ENCODE assay signal across 1 cellular context in genomic region chr17:2602597-2603017, GRCh38.
TF ChIP-seq lines count a peak whose summit lies in the region.

No MANE protein-coding gene starts in this region.

TF ChIP-seq in GM23338, 12 proteins besides CTCF, POLR2A, EP300 and RAD21 (continued from another document):
- TF ChIP-seq ETS1 (IDR thresholded peaks at IDR 0.05) (no peak), ZNF114 (CRISPR knock-in tag; IDR thresholded peaks at IDR 0.05) (no peak), ZNF331 (CRISPR knock-in tag; IDR thresholded peaks at IDR 0.05; ENCODE audit: low read depth) (no peak), STAT1 (IDR thresholded peaks at IDR 0.05; ENCODE audit: unreplicated experiment) (no peak), JUNB (IDR thresholded peaks at IDR 0.05; ENCODE audit: unreplicated experiment) (no peak), POLR2AphosphoS5 (IDR thresholded peaks at IDR 0.05; ENCODE audit: low read depth) (no peak)
- TF ChIP-seq, protein P1, sequence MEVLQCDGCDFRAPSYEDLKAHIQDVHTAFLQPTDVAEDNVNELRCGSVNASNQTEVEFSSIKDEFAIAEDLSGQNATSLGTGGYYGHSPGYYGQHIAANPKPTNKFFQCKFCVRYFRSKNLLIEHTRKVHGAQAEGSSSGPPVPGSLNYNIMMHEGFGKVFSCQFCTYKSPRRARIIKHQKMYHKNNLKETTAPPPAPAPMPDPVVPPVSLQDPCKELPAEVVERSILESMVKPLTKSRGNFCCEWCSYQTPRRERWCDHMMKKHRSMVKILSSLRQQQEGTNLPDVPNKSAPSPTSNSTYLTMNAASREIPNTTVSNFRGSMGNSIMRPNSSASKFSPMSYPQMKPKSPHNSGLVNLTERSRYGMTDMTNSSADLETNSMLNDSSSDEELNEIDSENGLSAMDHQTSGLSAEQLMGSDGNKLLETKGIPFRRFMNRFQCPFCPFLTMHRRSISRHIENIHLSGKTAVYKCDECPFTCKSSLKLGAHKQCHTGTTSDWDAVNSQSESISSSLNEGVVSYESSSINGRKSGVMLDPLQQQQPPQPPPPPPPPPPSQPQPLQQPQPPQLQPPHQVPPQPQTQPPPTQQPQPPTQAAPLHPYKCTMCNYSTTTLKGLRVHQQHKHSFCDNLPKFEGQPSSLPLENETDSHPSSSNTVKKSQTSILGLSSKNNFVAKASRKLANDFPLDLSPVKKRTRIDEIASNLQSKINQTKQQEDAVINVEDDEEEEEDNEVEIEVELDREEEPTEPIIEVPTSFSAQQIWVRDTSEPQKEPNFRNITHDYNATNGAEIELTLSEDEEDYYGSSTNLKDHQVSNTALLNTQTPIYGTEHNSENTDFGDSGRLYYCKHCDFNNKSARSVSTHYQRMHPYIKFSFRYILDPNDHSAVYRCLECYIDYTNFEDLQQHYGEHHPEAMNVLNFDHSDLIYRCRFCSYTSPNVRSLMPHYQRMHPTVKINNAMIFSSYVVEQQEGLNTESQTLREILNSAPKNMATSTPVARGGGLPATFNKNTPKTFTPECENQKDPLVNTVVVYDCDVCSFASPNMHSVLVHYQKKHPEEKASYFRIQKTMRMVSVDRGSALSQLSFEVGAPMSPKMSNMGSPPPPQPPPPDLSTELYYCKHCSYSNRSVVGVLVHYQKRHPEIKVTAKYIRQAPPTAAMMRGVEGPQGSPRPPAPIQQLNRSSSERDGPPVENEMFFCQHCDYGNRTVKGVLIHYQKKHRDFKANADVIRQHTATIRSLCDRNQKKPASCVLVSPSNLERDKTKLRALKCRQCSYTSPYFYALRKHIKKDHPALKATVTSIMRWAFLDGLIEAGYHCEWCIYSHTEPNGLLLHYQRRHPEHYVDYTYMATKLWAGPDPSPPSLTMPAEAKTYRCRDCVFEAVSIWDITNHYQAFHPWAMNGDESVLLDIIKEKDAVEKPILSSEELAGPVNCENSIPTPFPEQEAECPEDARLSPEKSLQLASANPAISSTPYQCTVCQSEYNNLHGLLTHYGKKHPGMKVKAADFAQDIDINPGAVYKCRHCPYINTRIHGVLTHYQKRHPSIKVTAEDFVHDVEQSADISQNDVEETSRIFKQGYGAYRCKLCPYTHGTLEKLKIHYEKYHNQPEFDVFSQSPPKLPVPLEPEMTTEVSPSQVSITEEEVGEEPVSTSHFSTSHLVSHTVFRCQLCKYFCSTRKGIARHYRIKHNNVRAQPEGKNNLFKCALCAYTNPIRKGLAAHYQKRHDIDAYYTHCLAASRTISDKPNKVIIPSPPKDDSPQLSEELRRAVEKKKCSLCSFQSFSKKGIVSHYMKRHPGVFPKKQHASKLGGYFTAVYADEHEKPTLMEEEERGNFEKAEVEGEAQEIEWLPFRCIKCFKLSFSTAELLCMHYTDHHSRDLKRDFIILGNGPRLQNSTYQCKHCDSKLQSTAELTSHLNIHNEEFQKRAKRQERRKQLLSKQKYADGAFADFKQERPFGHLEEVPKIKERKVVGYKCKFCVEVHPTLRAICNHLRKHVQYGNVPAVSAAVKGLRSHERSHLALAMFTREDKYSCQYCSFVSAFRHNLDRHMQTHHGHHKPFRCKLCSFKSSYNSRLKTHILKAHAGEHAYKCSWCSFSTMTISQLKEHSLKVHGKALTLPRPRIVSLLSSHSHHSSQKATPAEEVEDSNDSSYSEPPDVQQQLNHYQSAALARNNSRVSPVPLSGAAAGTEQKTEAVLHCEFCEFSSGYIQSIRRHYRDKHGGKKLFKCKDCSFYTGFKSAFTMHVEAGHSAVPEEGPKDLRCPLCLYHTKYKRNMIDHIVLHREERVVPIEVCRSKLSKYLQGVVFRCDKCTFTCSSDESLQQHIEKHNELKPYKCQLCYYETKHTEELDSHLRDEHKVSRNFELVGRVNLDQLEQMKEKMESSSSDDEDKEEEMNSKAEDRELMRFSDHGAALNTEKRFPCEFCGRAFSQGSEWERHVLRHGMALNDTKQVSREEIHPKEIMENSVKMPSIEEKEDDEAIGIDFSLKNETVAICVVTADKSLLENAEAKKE (CRISPR knock-in tag; IDR thresholded peaks at IDR 0.05) = no peak
